In genomic region chr14:65993996-65994395, GRCh38 we compare ENCODE assay signal across 1 cellular context.
TF ChIP-seq lines count a peak whose summit lies in the region.

No MANE protein-coding gene starts in this region.

TF ChIP-seq in H1, 55 proteins besides CTCF, POLR2A, EP300 and RAD21:
- TF ChIP-seq SAP30 (IDR thresholded peaks at IDR 0.05; ENCODE audit: insufficient read depth, insufficient replicate concordance, low read length), result no peak
- no peak for TF ChIP-seq KDM1A (IDR thresholded peaks at IDR 0.05; ENCODE audit: borderline replicate concordance, low read length)
